23 cellular contexts compared by ENCODE assay signal in genomic region chr3:32620911-32621310, GRCh38. TPM values are rescaled to one million over a fixed set of nuclear protein-coding genes. Genes with fewer than 3 reads are reported as not detected.
DNase-seq lines count a peak whose midpoint lies in the region; ATAC-seq and TF ChIP-seq lines count a peak whose summit lies in the region.
"Had no signal": no experiment of that assay in that cellular context is flagged by ENCODE, and none has a peak within 500 bp of the region (broad histone marks: within the 10 kb centered on the region; RNA-seq: fewer than 3 reads in every experiment).

No MANE protein-coding gene starts in this region.

- H4K20me1 ChIP-seq in IMR-90 (ENCODE audit: insufficient read depth, low read length) (no peaks in the 10 kb centered on the region), fibroblast of lung (ENCODE audit: control insufficient read depth, extremely low read depth, insufficient read depth, low read length) (no peaks in the 10 kb centered on the region)
- H4K20me1 ChIP-seq: BLaER1 had no signal

- peak overlapping the region; percentile 16 for H3K23ac ChIP-seq in IMR-90 (ENCODE audit: low read depth, low read length)
- H3K23ac ChIP-seq in trophoblast cell (ENCODE audit: low read length), result no peak overlapping the region

- no peak overlapping the region for H2BK120ac ChIP-seq in IMR-90 (ENCODE audit: low read depth, low read length)
- no peak overlapping the region for H2BK120ac ChIP-seq in trophoblast cell (ENCODE audit: insufficient read depth, low read length, poor library complexity)

- no peak for TF ChIP-seq POLR2A in IMR-90 (IDR thresholded peaks at IDR 0.05; ENCODE audit: low read depth, low read length)

- in situ Hi-C loops in IMR-90 (cut with MboI; ENCODE audit: low sequenced_read_pairs), result no loop called here

- H4K5ac ChIP-seq in IMR-90 (ENCODE audit: low read depth, low read length), result no peak overlapping the region

- H3K14ac ChIP-seq in IMR-90 (replicated peaks; ENCODE audit: low read depth, low read length) (peak overlapping the region; percentile 37; the same call in 1 of the 2 replicates), trophoblast cell (ENCODE audit: low read length) (no peak overlapping the region)

- dilution Hi-C loops in IMR-90 (cut with HindIII; ENCODE audit: low sequenced_read_pairs, unreplicated experiment), result no loop called here

- H3K4me1 ChIP-seq in IMR-90 (ENCODE audit: control insufficient read depth, insufficient read depth, low read length) (0 out of 2 replicates have a peak, but pooled peaks cover 1% of the 10 kb centered on the region), fibroblast of lung (ENCODE audit: control insufficient read depth, extremely low read depth, insufficient read depth, low read length) (no peaks in the 10 kb centered on the region), trophoblast cell (ENCODE audit: control insufficient read depth in 1 of 2, insufficient read depth in 2 of 2, low read length in 2 of 2) (no peaks in the 10 kb centered on the region)
- H3K4me1 ChIP-seq: A549, BE2C, BLaER1 had no signal

- DNase-seq in AG08396 (ENCODE audit: low spot score) (peak; percentile 59), IMR-90 (peak; percentile 10), fibroblast of lung (ENCODE audit: low read depth in 2 of 2) (peak in 1 of 2 donors; percentile 13), trophoblast cell (peak; percentile 22 to 76), endothelial cell (ENCODE audit: low spot score) (no peak), LoVo (ENCODE audit: low spot score) (no peak), iPS-NIHi11 (ENCODE audit: low spot score) (no peak)
- DNase-seq: BE2C; C1 segment of cervical spinal cord; CD4-positive, alpha-beta memory T cell; CD4-positive, CD25-positive, alpha-beta regulatory T cell; CD8-positive, alpha-beta memory T cell; COR-L47; DMS 273 treated with DMSO at 0.1 percent for 48 hours; DMS153; DMS53; DND-41; GF-D8 had no signal

- H3K27me3 ChIP-seq in IMR-90 (ENCODE audit: control insufficient read depth, insufficient read depth, low read length) (peaks cover 1% of the 10 kb centered on the region; the same call in 1 of the 2 replicates), fibroblast of lung (ENCODE audit: control insufficient read depth, insufficient read depth, low read length) (no peaks in the 10 kb centered on the region), trophoblast cell (ENCODE audit: insufficient read depth, low read length) (no peaks in the 10 kb centered on the region)
- H3K27me3 ChIP-seq: BE2C, BLaER1 had no signal

- peaks cover 8% of the 10 kb centered on the region for H3K4me1 Mint-ChIP-seq in endothelial cell (ENCODE audit: unreplicated experiment)
- H3K4me1 Mint-ChIP-seq: CD14-positive monocyte; CD4-positive, alpha-beta memory T cell; CD4-positive, CD25-positive, alpha-beta regulatory T cell; CD8-positive, alpha-beta memory T cell had no signal

- WGBS in IMR-90 (ENCODE audit: extremely low coverage in 2 of 2, insufficient read length in 1 of 2), 2 experiments, result no CpG with 5 or more reads among the region's 5 CpGs
- no CpG with 5 or more reads among the region's 5 CpGs for WGBS in trophoblast cell (ENCODE audit: extremely low coverage, insufficient coverage, insufficient read length)

- no peak overlapping the region for H3K4me3 Mint-ChIP-seq in endothelial cell (ENCODE audit: unreplicated experiment)
- H3K4me3 Mint-ChIP-seq: CD14-positive monocyte; CD4-positive, alpha-beta memory T cell; CD4-positive, CD25-positive, alpha-beta regulatory T cell; CD8-positive, alpha-beta memory T cell had no signal

- no peak overlapping the region for H3K27ac Mint-ChIP-seq in endothelial cell (ENCODE audit: unreplicated experiment)
- H3K27ac Mint-ChIP-seq: CD14-positive monocyte; CD4-positive, alpha-beta memory T cell; CD4-positive, CD25-positive, alpha-beta regulatory T cell had no signal

- no peak overlapping the region for H2BK20ac ChIP-seq in IMR-90 (ENCODE audit: low read depth, low read length)

- intact Hi-C loops in IMR-90 (cut with micrococcal nuclease), result no loop called here

- H3K9me3 ChIP-seq in IMR-90 (ENCODE audit: control insufficient read depth, insufficient read depth, low read length) (no peaks in the 10 kb centered on the region), fibroblast of lung (ENCODE audit: control insufficient read depth, insufficient read depth, low read depth, low read length) (no peaks in the 10 kb centered on the region), trophoblast cell (ENCODE audit: insufficient read depth, low read depth, low read length) (peaks cover 1% of the 10 kb centered on the region)
- H3K9me3 ChIP-seq: BE2C had no signal

- no peak overlapping the region for H3K18ac ChIP-seq in IMR-90 (ENCODE audit: low read depth, low read length)
- no peak overlapping the region for H3K18ac ChIP-seq in trophoblast cell (ENCODE audit: low read length)

- no peak for TF ChIP-seq CTCF in IMR-90 (conservative IDR thresholded peaks at IDR 0.05; ENCODE audit: low read depth, low read length)
- TF ChIP-seq CTCF in fibroblast of lung (conservative IDR thresholded peaks at IDR 0.05 in 1 of 2, IDR thresholded peaks at IDR 0.05 in 1 of 2; ENCODE audit: low read depth in 1 of 2, low read length in 2 of 2), result no peak
- TF ChIP-seq CTCF in endothelial cell (IDR thresholded peaks at IDR 0.05; ENCODE audit: unreplicated experiment), result no peak

- no peaks in the 10 kb centered on the region; the same call in 1 of the 2 replicates for H3K9me1 ChIP-seq in IMR-90 (ENCODE audit: insufficient read depth, low read length)

- H3K4me3 ChIP-seq in IMR-90 (ENCODE audit: insufficient read depth, low read depth, low read length) (no peak overlapping the region), fibroblast of lung (replicated peaks in 1 of 4; ENCODE audit: control extremely low read depth in 1 of 4, insufficient read depth in 1 of 4, low read depth in 3 of 4, low read length in 4 of 4) (no peak overlapping the region), trophoblast cell (ENCODE audit: low read depth, low read length) (no peak overlapping the region)
- H3K4me3 ChIP-seq: A549, BLaER1, GM12878 had no signal

- H4K91ac ChIP-seq in IMR-90 (ENCODE audit: insufficient read depth, low read depth, low read length) (no peak overlapping the region), trophoblast cell (ENCODE audit: low read depth, low read length) (no peak overlapping the region)

- H3K36me3 ChIP-seq in IMR-90 (ENCODE audit: control insufficient read depth, insufficient read depth, low read length) (no peaks in the 10 kb centered on the region), fibroblast of lung (ENCODE audit: control insufficient read depth, insufficient read depth, low read length) (no peaks in the 10 kb centered on the region), trophoblast cell (ENCODE audit: control insufficient read depth in 1 of 2, insufficient read depth in 2 of 2, low read length in 2 of 2) (no peaks in the 10 kb centered on the region)
- H3K36me3 ChIP-seq: BE2C, BLaER1 had no signal

- no peaks in the 10 kb centered on the region for H3K27me3 Mint-ChIP-seq in endothelial cell (ENCODE audit: unreplicated experiment)

- H3K79me1 ChIP-seq in IMR-90 (ENCODE audit: low read depth in 1 of 2, low read length in 2 of 2) (no peaks in the 10 kb centered on the region), trophoblast cell (ENCODE audit: low read length) (no peaks in the 10 kb centered on the region)

- no peak overlapping the region for H2AK9ac ChIP-seq in IMR-90 (replicated peaks; ENCODE audit: low read depth, low read length, poor library complexity)

- CTCF ChIA-PET in IMR-90 (lab: Yijun Ruan, JAX), result no interaction called here

- 0 out of 2 replicates have a peak, but pooled peaks have one; percentile 14 for ATAC-seq in IMR-90 (ENCODE audit: low read depth)
- ATAC-seq: A549, GM12878 had no signal

- H2AK5ac ChIP-seq in IMR-90 (ENCODE audit: low read depth, low read length), result no peak overlapping the region
- H2AK5ac ChIP-seq in trophoblast cell (ENCODE audit: low read length), result no peak overlapping the region

- H4K8ac ChIP-seq in IMR-90 (ENCODE audit: low read depth in 2 of 2, low read length in 2 of 2), result no peak overlapping the region
- no peak overlapping the region for H4K8ac ChIP-seq in trophoblast cell (ENCODE audit: low read depth, low read length)

- H3K79me2 ChIP-seq in fibroblast of lung (ENCODE audit: control insufficient read depth, insufficient read depth, low read length) (no peaks in the 10 kb centered on the region), trophoblast cell (ENCODE audit: control insufficient read depth, insufficient read depth, low read length, poor library complexity) (no peaks in the 10 kb centered on the region)

- peaks cover 18% of the 10 kb centered on the region for H3K36me3 Mint-ChIP-seq in endothelial cell (ENCODE audit: low read depth, unreplicated experiment)
- H3K36me3 Mint-ChIP-seq: CD14-positive monocyte; CD4-positive, alpha-beta memory T cell; CD4-positive, CD25-positive, alpha-beta regulatory T cell; CD8-positive, alpha-beta memory T cell had no signal

- POLR2A ChIA-PET in IMR-90 (lab: Charles Lee; ENCODE audit: unreplicated experiment), result no interaction called here

- no peak overlapping the region for H3K56ac ChIP-seq in IMR-90 (ENCODE audit: extremely low read depth, insufficient read depth, low read length)

- H3K4ac ChIP-seq in IMR-90 (ENCODE audit: low read depth, low read length) (no peak overlapping the region), trophoblast cell (ENCODE audit: low read depth, low read length) (no peak overlapping the region)

- H3K9ac ChIP-seq in IMR-90 (ENCODE audit: low read depth, low read length) (no peak overlapping the region), fibroblast of lung (ENCODE audit: insufficient read depth, low read length) (no peak overlapping the region), trophoblast cell (ENCODE audit: low read length) (no peak overlapping the region)
- H3K9ac ChIP-seq: BLaER1 had no signal

- BruUV-seq in IMR-90 (replicated peaks; lab: Mats Ljungman, UMichigan), result no TSS peak

- H2AFZ ChIP-seq in IMR-90 (replicated peaks; ENCODE audit: low read length, poor library complexity) (peak overlapping the region; percentile 66), fibroblast of lung (ENCODE audit: low read length) (peak overlapping the region; percentile 7), trophoblast cell (ENCODE audit: insufficient read depth, low read length, poor library complexity) (no peak overlapping the region)

- H3K27ac ChIP-seq in IMR-90 (ENCODE audit: insufficient read depth, low read length) (no peak overlapping the region), fibroblast of lung (ENCODE audit: insufficient read depth, low read length) (no peak overlapping the region), trophoblast cell (ENCODE audit: low read depth, low read length) (no peak overlapping the region)
- H3K27ac ChIP-seq: 22Rv1, A549, BLaER1 had no signal

- H2BK5ac ChIP-seq in IMR-90 (ENCODE audit: low read depth, low read length, poor library complexity, severe bottlenecking), result no peak overlapping the region
- no peak overlapping the region for H2BK5ac ChIP-seq in trophoblast cell (ENCODE audit: low read depth, low read length, poor library complexity)

- H3K4me2 ChIP-seq in IMR-90 (ENCODE audit: low read depth, low read length), result no peak overlapping the region; the same call in 1 of the 2 replicates
- no peak overlapping the region for H3K4me2 ChIP-seq in fibroblast of lung (ENCODE audit: extremely low read depth, insufficient read depth, low read length)
- H3K4me2 ChIP-seq in trophoblast cell (ENCODE audit: low read length), result no peak overlapping the region
- H3K4me2 ChIP-seq: A549, BLaER1 had no signal

- no peak overlapping the region for H2BK12ac ChIP-seq in trophoblast cell (ENCODE audit: low read length)

- TF ChIP-seq RAD21 in IMR-90 (IDR thresholded peaks at IDR 0.05; ENCODE audit: low read length), result no peak

- peaks cover 5% of the 10 kb centered on the region for H3K9me3 Mint-ChIP-seq in endothelial cell (ENCODE audit: unreplicated experiment)

- H2BK15ac ChIP-seq in IMR-90 (ENCODE audit: low read depth, low read length), result no peak overlapping the region

- no peak overlapping the region for H4K12ac ChIP-seq in trophoblast cell (ENCODE audit: low read depth, low read length)

RNA-seq across cellular contexts. Expression of gene DYNC1LI1, which starts 50.3 kb away (rescaled TPM):
- total RNA-seq in IMR-90 (2012; rRNA removed) (30.8 and 45.0 TPM in 2 replicates), fibroblast of lung (30.0 and 44.1 TPM in 2 replicates), endothelial cell (ENCODE audit: unreplicated experiment) (81.7 TPM)
- polyA plus RNA-seq in IMR-90 (2012; rRNA removed) (22.8 and 25.2 TPM in 2 replicates), fibroblast of lung (49.8 and 58.3 TPM in 2 replicates)
- polyA plus RNA-seq in IMR-90 (2012; cell fraction: cytosol; rRNA removed), result 9.4 and 19.1 TPM in 2 replicates
- polyA plus RNA-seq in IMR-90 (2012; cell fraction: nucleus; rRNA removed; ENCODE audit: low replicate concordance), result 6.9 and 11.9 TPM in 2 replicates
- polyA plus RNA-seq in fibroblast of lung (2012), result 31.2 and 36.1 TPM in 2 replicates
- 3.2 and 5.8 TPM in 2 replicates for polyA minus RNA-seq in fibroblast of lung (ENCODE audit: low replicate concordance)
- polyA plus RNA-seq in trophoblast cell (2013), result 25.8 TPM in 2 replicates

Comparison
In these comparisons a context has a peak if more than half of its experiments do, and no peak if none do; other contexts are left out.
1. DNase-seq: peak in AG08396 (single experiment), IMR-90 (single experiment) and trophoblast cell (2 of 2); none in endothelial cell (single experiment), LoVo (single experiment) and iPS-NIHi11 (single experiment).